16 cellular contexts compared by ENCODE assay signal in genomic region chr5:21709766-21710165, GRCh38.
"Had no signal": no experiment of that assay in that cellular context is flagged by ENCODE, and none has a peak within 500 bp of the region (broad histone marks: within the 10 kb centered on the region; RNA-seq: fewer than 3 reads in every experiment).

No MANE protein-coding gene starts in this region.

- H3K9me3 Mint-ChIP-seq: activated naive CD4-positive, alpha-beta T cell treated with anti-CD3 and anti-CD28 coated beads, Interleukin-2, amount 50 U/mL, for 24 hours; neural progenitor cell had no signal

- H3K27me3 Mint-ChIP-seq: activated naive CD4-positive, alpha-beta T cell treated with anti-CD3 and anti-CD28 coated beads, Interleukin-2, amount 50 U/mL, for 24 hours had no signal

- DNase-seq: activated CD4-positive, alpha-beta T cell treated with anti-CD3 and anti-CD28 coated beads, Interleukin-2, amount 50 U/mL, for 48 hours; activated CD4-positive, CD25-positive, alpha-beta regulatory T cell treated with anti-CD3 and anti-CD28 coated beads, Interleukin-2, amount 50 U/mL, for 72 hours; activated effector memory CD4-positive, alpha-beta T cell treated with Interleukin-2 at 50 U/mL for 16 hours; activated T-cell treated with anti-CD3 and anti-CD28 coated beads, Interleukin-2, amount 50 U/mL, for 1 hour; amygdala; body of pancreas; caudate nucleus; colonic mucosa; islet precursor cell; left lung; mammary epithelial cell; stimulated activated CD4-positive, alpha-beta T cell treated with anti-CD3 and anti-CD28 coated beads, Interleukin-12 subunit alpha, Interleukin-12 subunit beta, amount 100 ng/mL, for 4 hours; stimulated activated CD4-positive, alpha-beta T cell treated with anti-CD3 and anti-CD28 coated beads, Interleukin-2, amount 100 ng/mL, for 24 hours; T1000 had no signal

- H3K4me1 Mint-ChIP-seq: activated naive CD4-positive, alpha-beta T cell treated with anti-CD3 and anti-CD28 coated beads, Interleukin-2, amount 50 U/mL, for 24 hours had no signal

- ATAC-seq: body of pancreas, left lung had no signal

- H3K36me3 Mint-ChIP-seq: activated naive CD4-positive, alpha-beta T cell treated with anti-CD3 and anti-CD28 coated beads, Interleukin-2, amount 50 U/mL, for 24 hours; neural progenitor cell had no signal

- H3K27ac Mint-ChIP-seq: activated naive CD4-positive, alpha-beta T cell treated with anti-CD3 and anti-CD28 coated beads, Interleukin-2, amount 50 U/mL, for 24 hours; neural progenitor cell had no signal

- H3K4me3 Mint-ChIP-seq: activated naive CD4-positive, alpha-beta T cell treated with anti-CD3 and anti-CD28 coated beads, Interleukin-2, amount 50 U/mL, for 24 hours; neural progenitor cell had no signal
